ENCODE assay signal across 25 cellular contexts in genomic region chr15:63059075-63059474, GRCh38. TPM values are rescaled to one million over a fixed set of nuclear protein-coding genes. Genes with fewer than 3 reads are reported as not detected.
DNase-seq lines count a peak whose midpoint lies in the region; ATAC-seq and TF ChIP-seq lines count a peak whose summit lies in the region.
"Had no signal": no experiment of that assay in that cellular context is flagged by ENCODE, and none has a peak within 500 bp of the region (broad histone marks: within the 10 kb centered on the region; RNA-seq: fewer than 3 reads in every experiment).

No MANE protein-coding gene starts in this region.

- H3K4me3 ChIP-seq in cardiac muscle cell (no peak overlapping the region), astrocyte of the spinal cord (ENCODE audit: low read depth, low read length) (no peak overlapping the region), neural progenitor cell (no peak overlapping the region), upper lobe of right lung (no peak overlapping the region)
- H3K4me3 ChIP-seq: esophagus squamous epithelium, pancreas, SJCRH30 had no signal

- no peak for TF ChIP-seq CTCF in cardiac muscle cell (IDR thresholded peaks at IDR 0.05; ENCODE audit: low read depth, low read length)
- TF ChIP-seq CTCF in astrocyte of the spinal cord (IDR thresholded peaks at IDR 0.05; ENCODE audit: low read depth, low read length), result no peak
- TF ChIP-seq CTCF in neural progenitor cell (IDR thresholded peaks at IDR 0.05), result no peak
- TF ChIP-seq CTCF in upper lobe of right lung (IDR thresholded peaks at IDR 0.05), result no peak

- H3K9me3 Mint-ChIP-seq in neural progenitor cell, result no peaks in the 10 kb centered on the region
- H3K9me3 Mint-ChIP-seq: activated CD4-positive, alpha-beta T cell treated with anti-CD3 and anti-CD28 coated beads, Interleukin-2, amount 10 ng/mL, durations not matched to agents 7 days and 5 days; activated naive CD8-positive, alpha-beta T cell treated with anti-CD3 and anti-CD28 coated beads, Interleukin-2, amount 10 ng/mL, durations not matched to agents 7 days and 5 days; nephron progenitor cell; T-cell had no signal

- no peaks in the 10 kb centered on the region for H3K9me3 ChIP-seq in cardiac muscle cell (ENCODE audit: low read depth)
- H3K9me3 ChIP-seq in neural progenitor cell (ENCODE audit: low read depth), result no peaks in the 10 kb centered on the region
- H3K9me3 ChIP-seq in upper lobe of right lung, result no peaks in the 10 kb centered on the region
- H3K9me3 ChIP-seq: esophagus squamous epithelium, pancreas, SJCRH30 had no signal

- H3K36me3 ChIP-seq in cardiac muscle cell (peaks cover 98% of the 10 kb centered on the region), neural progenitor cell (peaks cover 63% of the 10 kb centered on the region), upper lobe of right lung (peaks cover 76% of the 10 kb centered on the region)

- H3K27ac ChIP-seq in cardiac muscle cell (peak overlapping the region; percentile 70), neural progenitor cell (peak overlapping the region; percentile 18), upper lobe of right lung (peak overlapping the region; percentile 9)
- H3K27ac ChIP-seq: pancreas, SJCRH30, WERI-Rb-1 had no signal

- no peak for DNase-seq in cardiac muscle cell (ENCODE audit: low read depth in 1 of 2, low spot score in 1 of 2)
- no peak for DNase-seq in left ventricle myocardium superior
- peak; percentile 13 for DNase-seq in astrocyte of the spinal cord (ENCODE audit: low read depth, low spot score)
- no peak for DNase-seq in neural progenitor cell (ENCODE audit: low spot score)
- DNase-seq in upper lobe of right lung, result no peak
- no peak for DNase-seq in stimulated activated CD4-positive, alpha-beta T cell treated with anti-CD3 and anti-CD28 coated beads, Interleukin-2, amount 100 ng/mL, for 24 hours
- no peak for DNase-seq in amniotic stem cell (lab: John Stamatoyannopoulos, UW)
- DNase-seq: 8988T; activated CD4-positive, alpha-beta T cell treated with anti-CD3 and anti-CD28 coated beads, Interleukin-2, amount 10 ng/mL, durations not matched to agents 7 days and 5 days; activated gamma-delta T cell; activated naive CD8-positive, alpha-beta T cell treated with anti-CD3 and anti-CD28 coated beads, Interleukin-2, amount 10 ng/mL, durations not matched to agents 7 days and 5 days; activated T-cell treated with anti-CD3 and anti-CD28 coated beads, Interleukin-2, amount 50 U/mL, for 1 hour; esophagus squamous epithelium; foreskin melanocyte; kidney glomerular epithelial cell; NCI-H146; NCI-H82; nephron progenitor cell; pancreas; SJCRH30; stimulated activated CD4-positive, alpha-beta T cell treated with anti-CD3 and anti-CD28 coated beads, Interleukin-4, amount 100 ng/mL, for 1 hour; T-cell; trophoblast cell; WERI-Rb-1 had no signal

- H2AFZ ChIP-seq in neural progenitor cell (replicated peaks), result no peak overlapping the region

- H4K20me1 ChIP-seq in neural progenitor cell (ENCODE audit: low read depth), result peaks cover 30% of the 10 kb centered on the region

- peaks cover 64% of the 10 kb centered on the region for H3K36me3 Mint-ChIP-seq in neural progenitor cell

- H3K27ac Mint-ChIP-seq in neural progenitor cell, result no peak overlapping the region
- H3K27ac Mint-ChIP-seq: activated CD4-positive, alpha-beta T cell treated with anti-CD3 and anti-CD28 coated beads, Interleukin-2, amount 10 ng/mL, durations not matched to agents 7 days and 5 days; activated naive CD8-positive, alpha-beta T cell treated with anti-CD3 and anti-CD28 coated beads, Interleukin-2, amount 10 ng/mL, durations not matched to agents 7 days and 5 days; nephron progenitor cell; T-cell had no signal

- intact Hi-C loops in left ventricle myocardium superior (cut with micrococcal nuclease) (no loop called here), upper lobe of right lung (cut with DNase I) (no loop called here)

- no peak overlapping the region for H3K4me3 Mint-ChIP-seq in neural progenitor cell
- H3K4me3 Mint-ChIP-seq: activated CD4-positive, alpha-beta T cell treated with anti-CD3 and anti-CD28 coated beads, Interleukin-2, amount 10 ng/mL, durations not matched to agents 7 days and 5 days; activated naive CD8-positive, alpha-beta T cell treated with anti-CD3 and anti-CD28 coated beads, Interleukin-2, amount 10 ng/mL, durations not matched to agents 7 days and 5 days; nephron progenitor cell; T-cell had no signal

- H3K4me1 ChIP-seq in cardiac muscle cell (ENCODE audit: low read depth), result peaks cover 47% of the 10 kb centered on the region
- H3K4me1 ChIP-seq in neural progenitor cell, result no peaks in the 10 kb centered on the region
- peaks cover 30% of the 10 kb centered on the region for H3K4me1 ChIP-seq in upper lobe of right lung

- H3K4me2 ChIP-seq in neural progenitor cell, result no peak overlapping the region

- peaks cover 22% of the 10 kb centered on the region for H3K79me2 ChIP-seq in neural progenitor cell (ENCODE audit: low read depth)

- H3F3A ChIP-seq in neural progenitor cell (ENCODE audit: low read depth), result peaks cover 52% of the 10 kb centered on the region

- in situ Hi-C loops in astrocyte of the spinal cord (cut with HindIII; ENCODE audit: low sequenced_read_pairs), result no loop called here

- no peaks in the 10 kb centered on the region for H3K27me3 ChIP-seq in cardiac muscle cell
- no peaks in the 10 kb centered on the region for H3K27me3 ChIP-seq in neural progenitor cell
- H3K27me3 ChIP-seq in upper lobe of right lung, result no peaks in the 10 kb centered on the region
- H3K27me3 ChIP-seq: esophagus squamous epithelium, pancreas, SJCRH30 had no signal

- H3K27me3 Mint-ChIP-seq in neural progenitor cell (ENCODE audit: insufficient read depth, low read depth), result no peaks in the 10 kb centered on the region
- H3K27me3 Mint-ChIP-seq: activated CD4-positive, alpha-beta T cell treated with anti-CD3 and anti-CD28 coated beads, Interleukin-2, amount 10 ng/mL, durations not matched to agents 7 days and 5 days; activated naive CD8-positive, alpha-beta T cell treated with anti-CD3 and anti-CD28 coated beads, Interleukin-2, amount 10 ng/mL, durations not matched to agents 7 days and 5 days; T-cell had no signal

- H3K9ac ChIP-seq in neural progenitor cell, result no peak overlapping the region

- peaks cover 14% of the 10 kb centered on the region for H3K4me1 Mint-ChIP-seq in neural progenitor cell
- H3K4me1 Mint-ChIP-seq: activated CD4-positive, alpha-beta T cell treated with anti-CD3 and anti-CD28 coated beads, Interleukin-2, amount 10 ng/mL, durations not matched to agents 7 days and 5 days had no signal

- ATAC-seq in left ventricle myocardium superior (no peak), upper lobe of right lung (no peak), GM18868 (IDR thresholded peaks at IDR 0.05; ENCODE audit: unreplicated experiment) (no peak)
- ATAC-seq: pancreas, T-cell had no signal

RNA-seq across cellular contexts. Expression of gene TPM1, which starts 16.5 kb away (rescaled TPM):
- total RNA-seq in cardiac muscle cell (6,553 and 8,453 TPM in 2 replicates), left ventricle myocardium superior (14,056 TPM), neural progenitor cell (ENCODE audit: low replicate concordance) (614 and 623 TPM in 2 replicates), upper lobe of right lung (229 TPM)
- 7,519 and 10,138 TPM in 2 replicates for polyA plus RNA-seq in cardiac muscle cell

Comparison
In these comparisons a context has a peak if more than half of its experiments do, and no peak if none do; other contexts are left out.
1. H3K27ac ChIP-seq: peak in every context shown above with its lines; median percentile 70 in cardiac muscle cell; 18 in neural progenitor cell; 9 in upper lobe of right lung.
2. RNA of gene TPM1, which starts 16.5 kb away (total RNA-seq): 14,056 TPM in left ventricle myocardium superior (single experiment) and 6,553 to 8,453 TPM in cardiac muscle cell; 614 to 623 TPM in neural progenitor cell and 229 TPM in upper lobe of right lung (single experiment); every median in the first group is over 10 times any median in the second.